In the genomic region with DNA sequence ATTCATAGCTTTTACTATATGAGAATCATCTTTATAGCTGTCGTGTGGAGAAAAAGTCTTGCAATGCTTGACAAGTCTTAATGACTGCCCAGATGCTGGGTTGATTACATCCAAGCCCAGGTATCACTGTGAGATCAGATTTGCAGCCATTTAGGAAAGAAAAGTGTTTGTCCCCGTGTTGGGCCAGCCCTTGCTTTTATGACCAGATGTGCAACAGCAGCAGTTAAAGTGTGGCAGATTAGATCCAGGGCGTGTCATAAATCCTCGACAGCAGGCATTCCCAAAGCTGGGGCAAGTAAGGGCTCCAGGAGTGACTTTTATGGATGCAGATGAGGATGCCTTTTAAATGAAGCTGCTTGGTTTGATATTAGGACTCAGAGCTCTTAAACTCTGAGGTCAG, we compare ENCODE assay signal across 20 cellular contexts. TPM values are rescaled to one million over a fixed set of nuclear protein-coding genes. Genes with fewer than 3 reads are reported as not detected.
DNase-seq lines count a peak whose midpoint lies in the region; ATAC-seq and TF ChIP-seq lines count a peak whose summit lies in the region.
"Had no signal": no experiment of that assay in that cellular context is flagged by ENCODE, and none has a peak within 500 bp of the region (broad histone marks: within the 10 kb centered on the region; RNA-seq: fewer than 3 reads in every experiment).

No MANE protein-coding gene starts in this region.

- peaks cover 57% of the 10 kb centered on the region for H3K79me2 ChIP-seq in neural cell (replicated peaks; ENCODE audit: insufficient read depth, low read length)

- H4K20me1 ChIP-seq in neural cell (ENCODE audit: insufficient read depth): no peaks in the 10 kb centered on the region

- H3K27me3 ChIP-seq in neural cell (ENCODE audit: insufficient read depth, low read depth, low read length): no peaks in the 10 kb centered on the region

- no peaks in the 10 kb centered on the region for H3K9me3 ChIP-seq in neural cell (ENCODE audit: low read length)

- no peak for TF ChIP-seq EP300 in neural cell (conservative IDR thresholded peaks at IDR 0.05; ENCODE audit: poor library complexity, severe bottlenecking)

- H3K27ac ChIP-seq in coronary artery: no peak overlapping the region
- no peak overlapping the region for H3K27ac ChIP-seq in neural cell (ENCODE audit: low read length)

- TF ChIP-seq CTCF in coronary artery (IDR thresholded peaks at IDR 0.05) (no peak), neural cell (IDR thresholded peaks at IDR 0.05; ENCODE audit: poor library complexity, severe bottlenecking) (no peak), omental fat pad (IDR thresholded peaks at IDR 0.05) (no peak)

- DNase-seq in DMS 273 treated with DMSO at 0.1 percent for 48 hours (lab: John Stamatoyannopoulos, UW): peak; percentile 29
- DNase-seq in NCI-H524 (lab: John Stamatoyannopoulos, UW): peak; percentile 52 to 86
- DNase-seq in coronary artery (ENCODE audit: low spot score): peak; percentile 46
- no peak for DNase-seq in inferior parietal cortex (ENCODE audit: extremely low spot score)
- no peak for DNase-seq in omental fat pad (ENCODE audit: low spot score)
- DNase-seq in left ventricle myocardium superior: no peak
- DNase-seq: activated CD4-positive, CD25-positive, alpha-beta regulatory T cell treated with anti-CD3 and anti-CD28 coated beads, Interleukin-2, amount 50 U/mL, for 72 hours; activated gamma-delta T cell; amygdala; CD4-positive, alpha-beta memory T cell; cerebellar nuclear complex; kidney glomerular epithelial cell; MV-4-11; NCI-H2029 treated with DMSO at 0.1 percent for 48 hours; nucleus accumbens; PC-3; stimulated activated CD4-positive, alpha-beta T cell treated with anti-CD3 and anti-CD28 coated beads, Interleukin-1b, Interleukin-23, amount 100 ng/mL, for 48 hours had no signal

- H3K4me2 ChIP-seq in neural cell (ENCODE audit: low read length): no peak overlapping the region

- no peak overlapping the region for H3K9ac ChIP-seq in neural cell (ENCODE audit: low read length)

- H3F3A ChIP-seq in neural cell (ENCODE audit: insufficient read depth, low read length, poor library complexity, severe bottlenecking): peaks cover 6% of the 10 kb centered on the region

- no peak overlapping the region for H3K4me3 ChIP-seq in coronary artery
- peak overlapping the region; percentile 76 for H3K4me3 ChIP-seq in neural cell (ENCODE audit: low read length)

- H3K36me3 ChIP-seq in neural cell (ENCODE audit: insufficient read depth, low read length): no peaks in the 10 kb centered on the region

- ATAC-seq in HG03196 (IDR thresholded peaks at IDR 0.05; ENCODE audit: unreplicated experiment) (no peak), omental fat pad (ENCODE audit: low FRiP score) (no peak), left ventricle myocardium superior (no peak)
- ATAC-seq: PC-3 had no signal

- no peak for TF ChIP-seq RAD21 in neural cell (conservative IDR thresholded peaks at IDR 0.05)

- H2AFZ ChIP-seq in neural cell (ENCODE audit: low read depth, low read length): no peak overlapping the region

- intact Hi-C loops in left ventricle myocardium superior (cut with micrococcal nuclease): no loop called here

- no peaks in the 10 kb centered on the region for H3K9me2 ChIP-seq in neural cell (ENCODE audit: insufficient read depth, low read length)

TF ChIP-seq in neural cell, 6 proteins besides CTCF, POLR2A, EP300 and RAD21:
- no peak for TF ChIP-seq EZH2 (IDR thresholded peaks at IDR 0.05; ENCODE audit: borderline replicate concordance, insufficient read depth, low read length, poor library complexity, severe bottlenecking)
- TF ChIP-seq POLR2AphosphoS5 (IDR thresholded peaks at IDR 0.05): no peak
- TF ChIP-seq MXI1 (conservative IDR thresholded peaks at IDR 0.05; ENCODE audit: poor library complexity, severe bottlenecking): no peak
- TF ChIP-seq REST (IDR thresholded peaks at IDR 0.05; ENCODE audit: borderline replicate concordance): no peak
- TF ChIP-seq SMC3 (conservative IDR thresholded peaks at IDR 0.05; ENCODE audit: poor library complexity): no peak
- no peak for TF ChIP-seq TAF1 (IDR thresholded peaks at IDR 0.05; ENCODE audit: low read depth)

RNA-seq across cellular contexts. Expression of gene SMOC1, which starts 1.6 kb away (rescaled TPM):
- polyA plus RNA-seq in neural cell: 4.1 and 8.7 TPM in 2 replicates
- polyA minus RNA-seq in neural cell: 6.1 and 6.3 TPM in 2 replicates
- total RNA-seq in omental fat pad: 1 to 10 TPM in 3 of 4 donors, under 1 TPM in 1; 0.60 to 5.8 (median 1.2) TPM
- total RNA-seq in left ventricle myocardium superior: 0.45 TPM
- total RNA-seq: CD4-positive, alpha-beta memory T cell; PC-3; T-helper 2 cell treated with Interferon-gamma antibody and Interleukin-4, amounts not matched to agents 100 ng/mL and 5 ng/mL, for 36 hours had no signal
- polyA plus RNA-seq: CD4-positive, alpha-beta memory T cell had no signal

Comparison
In these comparisons a context has a peak if more than half of its experiments do, and no peak if none do; other contexts are left out.
1. DNase-seq: peak in DMS 273 treated with DMSO at 0.1 percent for 48 hours (single experiment), NCI-H524 (2 of 2) and coronary artery (single experiment); none in inferior parietal cortex (single experiment), omental fat pad (single experiment) and left ventricle myocardium superior (single experiment).